1 cellular context compared by ENCODE assay signal in genomic region chr16:85805442-85806045, GRCh38.
A peak's percentile ranks its signal among the peaks of the same experiment; 100 is the strongest.
TF ChIP-seq lines count a peak whose summit lies in the region.

No MANE protein-coding gene starts in this region.

TF ChIP-seq in K562, 482 proteins besides CTCF, POLR2A, EP300 and RAD21:
- TF ChIP-seq POLR2AphosphoS5 (IDR thresholded peaks at IDR 0.05; ENCODE audit: control insufficient read depth, insufficient read depth, low read depth, low read length), result peak; percentile 28; the same call in 1 of the 2 replicates
- no peak for TF ChIP-seq HEY1 (CRISPR knock-in tag; IDR thresholded peaks at IDR 0.05; ENCODE audit: borderline replicate concordance)
